Comparison of ENCODE assay signal across 9 cellular contexts in genomic region chr3:133037440-133037839, GRCh38. TPM values are rescaled to one million over a fixed set of nuclear protein-coding genes. Genes with fewer than 3 reads are reported as not detected.
DNase-seq lines count a peak whose midpoint lies in the region; ATAC-seq and TF ChIP-seq lines count a peak whose summit lies in the region.
"Had no signal": no experiment of that assay in that cellular context is flagged by ENCODE, and none has a peak within 500 bp of the region (broad histone marks: within the 10 kb centered on the region; RNA-seq: fewer than 3 reads in every experiment).

No MANE protein-coding gene starts in this region.

- DNase-seq in GM20000 (ENCODE audit: low spot score): peak; percentile 10
- DNase-seq in NCI-H2227 (lab: John Stamatoyannopoulos, UW; ENCODE audit: unreplicated experiment): peak; percentile 9
- no peak for DNase-seq in endothelial cell (ENCODE audit: low spot score)
- no peak for DNase-seq in pons (ENCODE audit: low spot score)
- no peak for DNase-seq in epidermal melanocyte (ENCODE audit: insufficient read length, low spot score)

- H3K4me3 Mint-ChIP-seq in endothelial cell (ENCODE audit: unreplicated experiment): peak overlapping the region; percentile 88

- H3K4me3 ChIP-seq in rectal smooth muscle tissue (ENCODE audit: low read length): peak overlapping the region; percentile 73

- ATAC-seq in GM18502 (IDR thresholded peaks at IDR 0.05; ENCODE audit: poor library complexity, unreplicated experiment) (no peak), HG02571 (IDR thresholded peaks at IDR 0.05; ENCODE audit: unreplicated experiment) (no peak)

- H3K27me3 ChIP-seq in rectal smooth muscle tissue (ENCODE audit: control insufficient read depth, insufficient read depth, low read length): peaks cover 12% of the 10 kb centered on the region

- no peak overlapping the region for H3K27ac ChIP-seq in rectal smooth muscle tissue (ENCODE audit: low read depth, low read length)
- H3K27ac ChIP-seq: right lobe of liver had no signal

- TF ChIP-seq CTCF in GM20000 (IDR thresholded peaks at IDR 0.05; ENCODE audit: extremely low read depth, missing control alignments) (no peak), endothelial cell (IDR thresholded peaks at IDR 0.05; ENCODE audit: unreplicated experiment) (no peak)

- H3K4me1 Mint-ChIP-seq in endothelial cell (ENCODE audit: unreplicated experiment): peaks cover 8% of the 10 kb centered on the region

- H3K36me3 Mint-ChIP-seq in endothelial cell (ENCODE audit: low read depth, unreplicated experiment): no peaks in the 10 kb centered on the region

- H3K9ac ChIP-seq in rectal smooth muscle tissue (ENCODE audit: low read length): no peak overlapping the region

- peaks cover 8% of the 10 kb centered on the region for H3K27me3 Mint-ChIP-seq in endothelial cell (ENCODE audit: unreplicated experiment)

- H3K9me3 Mint-ChIP-seq in endothelial cell (ENCODE audit: unreplicated experiment): peaks cover 3% of the 10 kb centered on the region

- H3K27ac Mint-ChIP-seq in endothelial cell (ENCODE audit: unreplicated experiment): peak overlapping the region; percentile 15

- H3K36me3 ChIP-seq in rectal smooth muscle tissue (ENCODE audit: control insufficient read depth, insufficient read depth, low read length): no peaks in the 10 kb centered on the region
- H3K36me3 ChIP-seq: right lobe of liver had no signal

- no peaks in the 10 kb centered on the region for H3K4me1 ChIP-seq in rectal smooth muscle tissue (ENCODE audit: control insufficient read depth, insufficient read depth, low read length)

RNA-seq across cellular contexts. Expression of gene TMEM108, which starts 0.8 kb away (rescaled TPM):
- total RNA-seq in endothelial cell (ENCODE audit: unreplicated experiment): 14.2 TPM

Comparison
In these comparisons a context has a peak if more than half of its experiments do, and no peak if none do; other contexts are left out.
1. DNase-seq: peak in GM20000 (single experiment) and NCI-H2227 (single experiment); none in endothelial cell (single experiment), pons (single experiment) and epidermal melanocyte (single experiment).